ENCODE assay signal across 7 cellular contexts in the genomic region with DNA sequence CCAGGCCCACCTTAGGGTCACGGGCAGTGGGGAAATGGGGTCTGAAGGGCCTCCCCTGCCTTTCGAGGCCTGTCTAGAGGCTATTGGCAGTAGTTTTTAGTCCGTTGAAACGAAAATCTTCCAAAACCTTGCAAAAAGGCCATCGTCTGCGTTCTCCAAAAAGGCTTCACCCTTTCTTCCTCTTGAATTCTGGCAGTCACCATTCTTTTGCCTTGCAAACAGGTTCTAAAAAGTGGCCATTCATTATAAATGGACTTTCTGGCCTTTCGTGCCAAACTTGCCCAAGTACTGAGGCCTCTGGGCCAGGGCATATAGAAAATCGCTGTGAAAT.
A peak's percentile ranks its signal among the peaks of the same experiment; 100 is the strongest.
DNase-seq lines count a peak whose midpoint lies in the region; ATAC-seq lines count a peak whose summit lies in the region.

No MANE protein-coding gene starts in this region.

- H3K9me3 ChIP-seq in SK-N-MC (ENCODE audit: low read depth, low read length) (no peaks in the 10 kb centered on the region), iPS-15b (ENCODE audit: control insufficient read depth, insufficient read depth, low read length) (no peaks in the 10 kb centered on the region)

- DNase-seq in SK-N-MC (ENCODE audit: low read depth, low spot score) (no peak), NCI-H2227 (lab: John Stamatoyannopoulos, UW; ENCODE audit: unreplicated experiment) (no peak)

- H3K9ac ChIP-seq in SK-N-MC (ENCODE audit: insufficient read length) (no peak overlapping the region), iPS-15b (ENCODE audit: low read depth, low read length) (no peak overlapping the region)

- H3K27ac ChIP-seq in SK-N-MC = no peak overlapping the region
- H3K27ac ChIP-seq in skin epidermis = peak overlapping the region in 4 of 21 experiments; percentile 21 to 92 (median 86)

- H3K4me1 ChIP-seq in iPS-15b (ENCODE audit: control insufficient read depth, insufficient read depth, low read length) = peaks cover 3% of the 10 kb centered on the region

- H3K36me3 ChIP-seq in SK-N-MC (ENCODE audit: insufficient read depth, low read length) = no peaks in the 10 kb centered on the region
- H3K36me3 ChIP-seq in iPS-15b (ENCODE audit: control insufficient read depth, insufficient read depth, low read length) = no peaks in the 10 kb centered on the region

- H3K4me3 ChIP-seq in SK-N-MC (0 out of 2 replicates have a peak overlapping the region, but pooled peaks have one; percentile 32), iPS-15b (ENCODE audit: low read depth, low read length) (peak overlapping the region; percentile 27), skin epidermis (peak overlapping the region in 6 of 7 experiments; percentile 67 to 88 (median 80))

- peaks cover 2% of the 10 kb centered on the region for H3K27me3 ChIP-seq in iPS-15b (ENCODE audit: control insufficient read depth, insufficient read depth, low read length)

- ATAC-seq in GM21723 (IDR thresholded peaks at IDR 0.05; ENCODE audit: unreplicated experiment) = peak; percentile 1
- no peak for ATAC-seq in HG02763 (IDR thresholded peaks at IDR 0.05; ENCODE audit: unreplicated experiment)
- no peak for ATAC-seq in GM19351 (IDR thresholded peaks at IDR 0.05; ENCODE audit: unreplicated experiment)

Comparison
In these comparisons a context has a peak if more than half of its experiments do, and no peak if none do; other contexts are left out.
1. H3K4me3 ChIP-seq: peak in every context shown above with its lines; median percentile 80 in skin epidermis; 32 in SK-N-MC; 27 in iPS-15b.